ENCODE assay signal across 13 cellular contexts in genomic region chr14:39395555-39396254, GRCh38. TPM values are rescaled to one million over a fixed set of nuclear protein-coding genes. Genes with fewer than 3 reads are reported as not detected.
DNase-seq lines count a peak whose midpoint lies in the region; ATAC-seq and TF ChIP-seq lines count a peak whose summit lies in the region.
"Had no signal": no experiment of that assay in that cellular context is flagged by ENCODE, and none has a peak within 500 bp of the region (broad histone marks: within the 10 kb centered on the region; RNA-seq: fewer than 3 reads in every experiment).

No MANE protein-coding gene starts in this region.

- WGBS in tibial nerve, 2 donors: 80 to 81% methylated on average over 4 of the region's 4 CpGs

- TF ChIP-seq CTCF in WERI-Rb-1 (IDR thresholded peaks at IDR 0.05; ENCODE audit: low read depth, low read length) (no peak), tibial nerve (IDR thresholded peaks at IDR 0.05) (no peak)

- peaks cover 3% of the 10 kb centered on the region for H3K4me1 Mint-ChIP-seq in memory B cell

- no peak for TF ChIP-seq EP300 in tibial nerve (IDR thresholded peaks at IDR 0.05)

- peak in 2 of 3 experiments; percentile 15 to 54 for DNase-seq in NCI-H1417 (lab: John Stamatoyannopoulos, UW)
- no peak for DNase-seq in NCI-H1417 treated with DMSO at 0.1 percent for 48 hours (lab: John Stamatoyannopoulos, UW)
- peak; percentile 22 for DNase-seq in HK-2 (ENCODE audit: unreplicated experiment)
- peak; percentile 18 for DNase-seq in amniotic epithelial cell (ENCODE audit: low read depth)
- DNase-seq in memory B cell (ENCODE audit: low spot score in 2 of 2): no peak
- no peak for DNase-seq in WERI-Rb-1
- DNase-seq in tibial nerve (ENCODE audit: low spot score in 2 of 2): no peak
- DNase-seq: Calu3, dorsolateral prefrontal cortex had no signal

- no peak for TF ChIP-seq POLR2A in tibial nerve (IDR thresholded peaks at IDR 0.05)

- no peaks in the 10 kb centered on the region for H3K27me3 Mint-ChIP-seq in memory B cell
- H3K27me3 Mint-ChIP-seq: T-cell had no signal

- H3K27me3 ChIP-seq in WERI-Rb-1 (ENCODE audit: insufficient read depth, low read depth, severe bottlenecking) (no peaks in the 10 kb centered on the region), tibial nerve (no peaks in the 10 kb centered on the region)
- H3K27me3 ChIP-seq: dorsolateral prefrontal cortex had no signal

- H3K4me3 ChIP-seq in WERI-Rb-1 (ENCODE audit: low read depth, low read length) (no peak overlapping the region), tibial nerve (no peak overlapping the region)
- H3K4me3 ChIP-seq: dorsolateral prefrontal cortex, skin epidermis had no signal

- H3K9me3 ChIP-seq in WERI-Rb-1 (ENCODE audit: severe bottlenecking) (no peaks in the 10 kb centered on the region), tibial nerve (no peaks in the 10 kb centered on the region)

- H3K4me3 Mint-ChIP-seq in memory B cell: no peak overlapping the region
- H3K4me3 Mint-ChIP-seq: T-cell had no signal

- no peaks in the 10 kb centered on the region for H3K9me3 Mint-ChIP-seq in memory B cell
- H3K9me3 Mint-ChIP-seq: T-cell had no signal

- peak overlapping the region; percentile 22 for H3K27ac Mint-ChIP-seq in memory B cell

- H3K36me3 ChIP-seq in WERI-Rb-1 (no peaks in the 10 kb centered on the region; the same call in 1 of the 2 replicates), tibial nerve (peaks cover 0 to 67% (median 0%) of the 10 kb centered on the region in 3 donors)

- H3K27ac ChIP-seq in WERI-Rb-1 (no peak overlapping the region), tibial nerve (no peak overlapping the region)
- H3K27ac ChIP-seq: 22Rv1, skin epidermis had no signal

- peaks cover 10% of the 10 kb centered on the region for H3K36me3 Mint-ChIP-seq in memory B cell

- ATAC-seq in memory B cell (ENCODE audit: low read depth): no peak
- ATAC-seq in GM18502 (IDR thresholded peaks at IDR 0.05; ENCODE audit: poor library complexity, unreplicated experiment): no peak
- ATAC-seq: T-cell had no signal

- H3K4me1 ChIP-seq in tibial nerve: no peaks in the 10 kb centered on the region

RNA-seq across cellular contexts. Expression of gene FBXO33, which starts 36.5 kb away (rescaled TPM):
- total RNA-seq in tibial nerve: 10 to 100 TPM; 12.9 to 18.4 (median 16.2) TPM

Comparison
In these comparisons a context has a peak if more than half of its experiments do, and no peak if none do; other contexts are left out.
1. DNase-seq: peak in NCI-H1417 (2 of 3), HK-2 (single experiment) and amniotic epithelial cell (single experiment); none in NCI-H1417 treated with DMSO at 0.1 percent for 48 hours (single experiment), memory B cell (0 of 2), WERI-Rb-1 (single experiment) and tibial nerve (0 of 2).